ENCODE assay signal across 8 cellular contexts in genomic region chr19:45887311-45887710, GRCh38. TPM values are rescaled to one million over a fixed set of nuclear protein-coding genes. Genes with fewer than 3 reads are reported as not detected.
DNase-seq lines count a peak whose midpoint lies in the region; ATAC-seq lines count a peak whose summit lies in the region.

No MANE protein-coding gene starts in this region.

- H3K27ac ChIP-seq in HUES48 (ENCODE audit: low read depth, low read length), result peak overlapping the region; percentile 93
- H3K27ac ChIP-seq in iPS-18a (ENCODE audit: low read length), result peak overlapping the region; percentile 90

- no peaks in the 10 kb centered on the region for H3K9me3 Mint-ChIP-seq in activated T-helper 1 cell treated with anti-CD3 and anti-CD28 coated beads, Interleukin-12 subunit alpha, Interleukin-12 subunit beta, Interleukin-2, Interleukin-4 antibody, amounts not matched to agents 30 ng/mL and 10 ng/mL and 1 ng/mL, durations not matched to agents 14 hours and 24 hours and 36 hours
- no peaks in the 10 kb centered on the region for H3K9me3 Mint-ChIP-seq in stimulated activated naive CD8-positive, alpha-beta T cell treated with anti-CD3 and anti-CD28 coated beads, Interleukin-15, amount 100 ng/mL, for 72 hours

- H3K4me3 ChIP-seq in HUES48 (ENCODE audit: low read depth, low read length) (peak overlapping the region; percentile 83), iPS-18a (ENCODE audit: low read length) (peak overlapping the region; percentile 85)

- no peak for ATAC-seq in stimulated activated naive CD8-positive, alpha-beta T cell treated with anti-CD3 and anti-CD28 coated beads, Interleukin-15, amount 100 ng/mL, for 72 hours
- ATAC-seq in HG02884 (IDR thresholded peaks at IDR 0.05; ENCODE audit: unreplicated experiment), result no peak

- H3K9ac ChIP-seq in HUES48 (ENCODE audit: low read depth, low read length) (peak overlapping the region; percentile 81; the same call in 1 of the 2 replicates), iPS-18a (ENCODE audit: low read length) (peak overlapping the region; percentile 76)

- H3K4me1 Mint-ChIP-seq in activated T-helper 1 cell treated with anti-CD3 and anti-CD28 coated beads, Interleukin-12 subunit alpha, Interleukin-12 subunit beta, Interleukin-2, Interleukin-4 antibody, amounts not matched to agents 30 ng/mL and 10 ng/mL and 1 ng/mL, durations not matched to agents 14 hours and 24 hours and 36 hours (ENCODE audit: low read depth), result peaks cover 9% of the 10 kb centered on the region
- H3K4me1 Mint-ChIP-seq in stimulated activated naive CD8-positive, alpha-beta T cell treated with anti-CD3 and anti-CD28 coated beads, Interleukin-15, amount 100 ng/mL, for 72 hours, result peaks cover 27% of the 10 kb centered on the region

- no peak for DNase-seq in activated T-helper 1 cell treated with anti-CD3 and anti-CD28 coated beads, Interleukin-12 subunit alpha, Interleukin-12 subunit beta, Interleukin-2, Interleukin-4 antibody, amounts not matched to agents 30 ng/mL and 10 ng/mL and 1 ng/mL, durations not matched to agents 14 hours and 24 hours and 36 hours (ENCODE audit: low spot score)
- no peak for DNase-seq in stimulated activated naive CD8-positive, alpha-beta T cell treated with anti-CD3 and anti-CD28 coated beads, Interleukin-15, amount 100 ng/mL, for 72 hours
- DNase-seq in A172 (ENCODE audit: low spot score) (no peak), middle frontal gyrus (ENCODE audit: extremely low spot score, low spot score) (no peak), DMS 273 treated with DMSO at 0.1 percent for 48 hours (lab: John Stamatoyannopoulos, UW) (no peak)

- H3K4me1 ChIP-seq in HUES48 (ENCODE audit: control insufficient read depth, insufficient read depth, low read length), result peaks cover 2% of the 10 kb centered on the region; the same call in 1 of the 2 replicates
- peaks cover 5% of the 10 kb centered on the region for H3K4me1 ChIP-seq in iPS-18a (ENCODE audit: control insufficient read depth, low read depth, low read length)

- peaks cover 1% of the 10 kb centered on the region for H3K27me3 Mint-ChIP-seq in activated T-helper 1 cell treated with anti-CD3 and anti-CD28 coated beads, Interleukin-12 subunit alpha, Interleukin-12 subunit beta, Interleukin-2, Interleukin-4 antibody, amounts not matched to agents 30 ng/mL and 10 ng/mL and 1 ng/mL, durations not matched to agents 14 hours and 24 hours and 36 hours (ENCODE audit: insufficient read depth)
- H3K27me3 Mint-ChIP-seq in stimulated activated naive CD8-positive, alpha-beta T cell treated with anti-CD3 and anti-CD28 coated beads, Interleukin-15, amount 100 ng/mL, for 72 hours, result no peaks in the 10 kb centered on the region

- no peaks in the 10 kb centered on the region for H3K36me3 ChIP-seq in HUES48 (ENCODE audit: control insufficient read depth, insufficient read depth, low read length)
- H3K36me3 ChIP-seq in iPS-18a (ENCODE audit: control insufficient read depth, low read depth, low read length), result no peaks in the 10 kb centered on the region

- intact Hi-C loops in activated T-helper 1 cell treated with anti-CD3 and anti-CD28 coated beads, Interleukin-12 subunit alpha, Interleukin-12 subunit beta, Interleukin-2, Interleukin-4 antibody, amounts not matched to agents 30 ng/mL and 10 ng/mL and 1 ng/mL, durations not matched to agents 14 hours and 24 hours and 36 hours (cut with micrococcal nuclease), result loop anchor here (2.0 to 10.0 kb wide), 2 partner anchors 457 to 481 kb away; partner anchors contain the start of genes POLR1G and PPP5C

- H3K27me3 ChIP-seq in HUES48 (ENCODE audit: control insufficient read depth, insufficient read depth, low read length), result no peaks in the 10 kb centered on the region
- no peaks in the 10 kb centered on the region for H3K27me3 ChIP-seq in iPS-18a (ENCODE audit: control insufficient read depth, insufficient read depth, low read length)

- H3K36me3 Mint-ChIP-seq in activated T-helper 1 cell treated with anti-CD3 and anti-CD28 coated beads, Interleukin-12 subunit alpha, Interleukin-12 subunit beta, Interleukin-2, Interleukin-4 antibody, amounts not matched to agents 30 ng/mL and 10 ng/mL and 1 ng/mL, durations not matched to agents 14 hours and 24 hours and 36 hours (ENCODE audit: low read depth), result peaks cover 10% of the 10 kb centered on the region

- H3K9me3 ChIP-seq in HUES48 (ENCODE audit: control insufficient read depth, insufficient read depth, low read length) (no peaks in the 10 kb centered on the region), iPS-18a (ENCODE audit: control insufficient read depth, low read depth, low read length) (no peaks in the 10 kb centered on the region)

- H3K4me3 Mint-ChIP-seq in activated T-helper 1 cell treated with anti-CD3 and anti-CD28 coated beads, Interleukin-12 subunit alpha, Interleukin-12 subunit beta, Interleukin-2, Interleukin-4 antibody, amounts not matched to agents 30 ng/mL and 10 ng/mL and 1 ng/mL, durations not matched to agents 14 hours and 24 hours and 36 hours, result peak overlapping the region; percentile 88
- H3K4me3 Mint-ChIP-seq in stimulated activated naive CD8-positive, alpha-beta T cell treated with anti-CD3 and anti-CD28 coated beads, Interleukin-15, amount 100 ng/mL, for 72 hours, result peak overlapping the region; percentile 91 to 92

- H3K27ac Mint-ChIP-seq in activated T-helper 1 cell treated with anti-CD3 and anti-CD28 coated beads, Interleukin-12 subunit alpha, Interleukin-12 subunit beta, Interleukin-2, Interleukin-4 antibody, amounts not matched to agents 30 ng/mL and 10 ng/mL and 1 ng/mL, durations not matched to agents 14 hours and 24 hours and 36 hours, result peak overlapping the region; percentile 95
- H3K27ac Mint-ChIP-seq in stimulated activated naive CD8-positive, alpha-beta T cell treated with anti-CD3 and anti-CD28 coated beads, Interleukin-15, amount 100 ng/mL, for 72 hours, result peak overlapping the region in 1 of 2 donors; percentile 90

RNA-seq across cellular contexts. Expression of gene IRF2BP1, which starts 1.4 kb away (rescaled TPM):
- total RNA-seq in activated T-helper 1 cell treated with anti-CD3 and anti-CD28 coated beads, Interleukin-12 subunit alpha, Interleukin-12 subunit beta, Interleukin-2, Interleukin-4 antibody, amounts not matched to agents 30 ng/mL and 10 ng/mL and 1 ng/mL, durations not matched to agents 14 hours and 24 hours and 36 hours, result 20.9 and 21.5 TPM in 2 replicates
- total RNA-seq in A172 (2014; rRNA removed; shearing (Covaris generic)), result 16.2 and 24.6 TPM in 2 replicates

RNA-seq across cellular contexts. Expression of gene MYPOP, which starts 15.1 kb away (rescaled TPM):
- total RNA-seq in activated T-helper 1 cell treated with anti-CD3 and anti-CD28 coated beads, Interleukin-12 subunit alpha, Interleukin-12 subunit beta, Interleukin-2, Interleukin-4 antibody, amounts not matched to agents 30 ng/mL and 10 ng/mL and 1 ng/mL, durations not matched to agents 14 hours and 24 hours and 36 hours, result 6.9 and 7.2 TPM in 2 replicates
- total RNA-seq in A172 (2014; rRNA removed; shearing (Covaris generic)), result 0.48 and 1.1 TPM in 2 replicates

RNA-seq across cellular contexts. Expression of gene FOXA3, which starts 23.2 kb away (rescaled TPM):
- 0.27 and 0.34 TPM in 2 replicates for total RNA-seq in activated T-helper 1 cell treated with anti-CD3 and anti-CD28 coated beads, Interleukin-12 subunit alpha, Interleukin-12 subunit beta, Interleukin-2, Interleukin-4 antibody, amounts not matched to agents 30 ng/mL and 10 ng/mL and 1 ng/mL, durations not matched to agents 14 hours and 24 hours and 36 hours
- total RNA-seq in A172 (2014; rRNA removed; shearing (Covaris generic)), result not detected in 2 replicates

RNA-seq across cellular contexts. Expression of gene SYMPK, which starts 24.4 kb away (rescaled TPM):
- total RNA-seq in activated T-helper 1 cell treated with anti-CD3 and anti-CD28 coated beads, Interleukin-12 subunit alpha, Interleukin-12 subunit beta, Interleukin-2, Interleukin-4 antibody, amounts not matched to agents 30 ng/mL and 10 ng/mL and 1 ng/mL, durations not matched to agents 14 hours and 24 hours and 36 hours, result 118 and 120 TPM in 2 replicates
- total RNA-seq in A172 (2014; rRNA removed; shearing (Covaris generic)), result 18.6 and 25.5 TPM in 2 replicates

RNA-seq across cellular contexts. Expression of gene NANOS2, which starts 27.3 kb away (rescaled TPM):
- total RNA-seq in activated T-helper 1 cell treated with anti-CD3 and anti-CD28 coated beads, Interleukin-12 subunit alpha, Interleukin-12 subunit beta, Interleukin-2, Interleukin-4 antibody, amounts not matched to agents 30 ng/mL and 10 ng/mL and 1 ng/mL, durations not matched to agents 14 hours and 24 hours and 36 hours, result not detected in 2 replicates
- total RNA-seq in A172 (2014; rRNA removed; shearing (Covaris generic)), result not detected in 2 replicates
